ENCODE assay signal across 1 cellular context in the genomic region with DNA sequence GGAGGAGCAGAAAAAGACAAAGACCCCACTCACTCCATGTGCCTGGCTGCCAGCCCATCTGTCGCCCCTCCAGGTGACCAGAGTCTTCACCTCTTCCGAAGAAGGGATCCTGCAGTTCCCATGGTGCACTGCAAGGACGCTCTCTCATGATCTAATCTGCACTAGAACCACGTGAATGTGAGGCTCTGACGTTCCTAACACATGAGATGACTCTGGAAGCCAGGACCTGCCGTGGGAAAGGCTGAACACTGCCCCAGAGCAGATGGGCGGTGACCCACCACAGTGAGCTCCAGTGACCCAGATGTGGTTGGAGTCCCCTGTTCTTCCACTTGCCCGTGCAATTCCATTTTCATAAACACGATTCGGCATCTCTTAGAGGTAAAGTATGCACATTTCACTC.
TF ChIP-seq lines count a peak whose summit lies in the region.

No MANE protein-coding gene starts in this region.

TF ChIP-seq in HepG2, 621 proteins besides CTCF, POLR2A, EP300 and RAD21:
- TF ChIP-seq, protein P1, sequence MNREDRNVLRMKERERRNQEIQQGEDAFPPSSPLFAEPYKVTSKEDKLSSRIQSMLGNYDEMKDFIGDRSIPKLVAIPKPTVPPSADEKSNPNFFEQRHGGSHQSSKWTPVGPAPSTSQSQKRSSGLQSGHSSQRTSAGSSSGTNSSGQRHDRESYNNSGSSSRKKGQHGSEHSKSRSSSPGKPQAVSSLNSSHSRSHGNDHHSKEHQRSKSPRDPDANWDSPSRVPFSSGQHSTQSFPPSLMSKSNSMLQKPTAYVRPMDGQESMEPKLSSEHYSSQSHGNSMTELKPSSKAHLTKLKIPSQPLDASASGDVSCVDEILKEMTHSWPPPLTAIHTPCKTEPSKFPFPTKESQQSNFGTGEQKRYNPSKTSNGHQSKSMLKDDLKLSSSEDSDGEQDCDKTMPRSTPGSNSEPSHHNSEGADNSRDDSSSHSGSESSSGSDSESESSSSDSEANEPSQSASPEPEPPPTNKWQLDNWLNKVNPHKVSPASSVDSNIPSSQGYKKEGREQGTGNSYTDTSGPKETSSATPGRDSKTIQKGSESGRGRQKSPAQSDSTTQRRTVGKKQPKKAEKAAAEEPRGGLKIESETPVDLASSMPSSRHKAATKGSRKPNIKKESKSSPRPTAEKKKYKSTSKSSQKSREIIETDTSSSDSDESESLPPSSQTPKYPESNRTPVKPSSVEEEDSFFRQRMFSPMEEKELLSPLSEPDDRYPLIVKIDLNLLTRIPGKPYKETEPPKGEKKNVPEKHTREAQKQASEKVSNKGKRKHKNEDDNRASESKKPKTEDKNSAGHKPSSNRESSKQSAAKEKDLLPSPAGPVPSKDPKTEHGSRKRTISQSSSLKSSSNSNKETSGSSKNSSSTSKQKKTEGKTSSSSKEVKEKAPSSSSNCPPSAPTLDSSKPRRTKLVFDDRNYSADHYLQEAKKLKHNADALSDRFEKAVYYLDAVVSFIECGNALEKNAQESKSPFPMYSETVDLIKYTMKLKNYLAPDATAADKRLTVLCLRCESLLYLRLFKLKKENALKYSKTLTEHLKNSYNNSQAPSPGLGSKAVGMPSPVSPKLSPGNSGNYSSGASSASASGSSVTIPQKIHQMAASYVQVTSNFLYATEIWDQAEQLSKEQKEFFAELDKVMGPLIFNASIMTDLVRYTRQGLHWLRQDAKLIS (CRISPR knock-in tag; IDR thresholded peaks at IDR 0.05) = no peak
- TF ChIP-seq, protein P2, sequence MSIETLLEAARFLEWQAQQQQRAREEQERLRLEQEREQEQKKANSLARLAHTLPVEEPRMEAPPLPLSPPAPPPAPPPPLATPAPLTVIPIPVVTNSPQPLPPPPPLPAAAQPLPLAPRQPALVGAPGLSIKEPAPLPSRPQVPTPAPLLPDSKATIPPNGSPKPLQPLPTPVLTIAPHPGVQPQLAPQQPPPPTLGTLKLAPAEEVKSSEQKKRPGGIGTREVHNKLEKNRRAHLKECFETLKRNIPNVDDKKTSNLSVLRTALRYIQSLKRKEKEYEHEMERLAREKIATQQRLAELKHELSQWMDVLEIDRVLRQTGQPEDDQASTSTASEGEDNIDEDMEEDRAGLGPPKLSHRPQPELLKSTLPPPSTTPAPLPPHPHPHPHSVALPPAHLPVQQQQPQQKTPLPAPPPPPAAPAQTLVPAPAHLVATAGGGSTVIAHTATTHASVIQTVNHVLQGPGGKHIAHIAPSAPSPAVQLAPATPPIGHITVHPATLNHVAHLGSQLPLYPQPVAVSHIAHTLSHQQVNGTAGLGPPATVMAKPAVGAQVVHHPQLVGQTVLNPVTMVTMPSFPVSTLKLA (IDR thresholded peaks at IDR 0.05) = peak; percentile 29; the same call in 1 of the 2 replicates
- TF ChIP-seq MIER2 (CRISPR knock-in tag; IDR thresholded peaks at IDR 0.05) = no peak
